39 cellular contexts compared by ENCODE assay signal in genomic region chr1:17290553-17290952, GRCh38. TPM values are rescaled to one million over a fixed set of nuclear protein-coding genes. Genes with fewer than 3 reads are reported as not detected.
"Had no signal": no experiment of that assay in that cellular context is flagged by ENCODE, and none has a peak within 500 bp of the region (broad histone marks: within the 10 kb centered on the region; RNA-seq: fewer than 3 reads in every experiment).

No MANE protein-coding gene starts in this region.

- H3K4me3 Mint-ChIP-seq: activated CD4-positive, alpha-beta memory T cell treated with anti-CD3 and anti-CD28 coated beads, Interleukin-2, amount 10 ng/mL, durations not matched to agents 7 days and 5 days; activated CD4-positive, alpha-beta T cell treated with anti-CD3 and anti-CD28 coated beads for 36 hours; activated CD4-positive, alpha-beta T cell treated with anti-CD3 and anti-CD28 coated beads, Interleukin-2, amount 10 ng/mL, durations not matched to agents 7 days and 5 days; activated CD8-positive, alpha-beta memory T cell treated with anti-CD3 and anti-CD28 coated beads, Interleukin-2, amount 10 ng/mL, durations not matched to agents 7 days and 5 days; activated CD8-positive, alpha-beta T cell treated with anti-CD3 and anti-CD28 coated beads, Interleukin-2, amount 10 ng/mL, durations not matched to agents 7 days and 5 days; activated naive CD4-positive, alpha-beta T cell treated with anti-CD3 and anti-CD28 coated beads, Interleukin-2, amount 10 ng/mL, durations not matched to agents 7 days and 5 days; activated naive CD4-positive, alpha-beta T cell treated with anti-CD3 and anti-CD28 coated beads, Interleukin-2, amount 50 U/mL, for 24 hours; activated naive CD8-positive, alpha-beta T cell; activated naive CD8-positive, alpha-beta T cell treated with anti-CD3 and anti-CD28 coated beads, Interleukin-2, amount 10 ng/mL, durations not matched to agents 7 days and 5 days; activated T-cell treated with anti-CD3 and anti-CD28 coated beads, Interleukin-2, amount 50 U/mL, for 24 hours; central memory CD8-positive, alpha-beta T cell; T-helper 1 cell treated with Interleukin-12 subunit alpha and Interleukin-12 subunit beta and Interleukin-4 antibody, amounts not matched to agents 30 μg/mL and 1 μg/mL, for 36 hours; T-helper 2 cell treated with Interferon-gamma antibody and Interleukin-4, amounts not matched to agents 5 μg/mL and 100 μg/mL, for 36 hours; WTC11 had no signal

- H3K4me1 ChIP-seq: adrenal gland, body of pancreas, breast epithelium had no signal

- H3K4me1 Mint-ChIP-seq: activated CD4-positive, alpha-beta memory T cell treated with anti-CD3 and anti-CD28 coated beads, Interleukin-2, amount 10 ng/mL, durations not matched to agents 7 days and 5 days; activated CD4-positive, alpha-beta T cell treated with anti-CD3 and anti-CD28 coated beads for 36 hours; activated CD4-positive, alpha-beta T cell treated with anti-CD3 and anti-CD28 coated beads, Interleukin-2, amount 10 ng/mL, durations not matched to agents 7 days and 5 days; activated CD8-positive, alpha-beta memory T cell treated with anti-CD3 and anti-CD28 coated beads, Interleukin-2, amount 10 ng/mL, durations not matched to agents 7 days and 5 days; activated naive CD4-positive, alpha-beta T cell treated with anti-CD3 and anti-CD28 coated beads, Interleukin-2, amount 10 ng/mL, durations not matched to agents 7 days and 5 days; activated naive CD4-positive, alpha-beta T cell treated with anti-CD3 and anti-CD28 coated beads, Interleukin-2, amount 50 U/mL, for 24 hours; activated naive CD8-positive, alpha-beta T cell treated with anti-CD3 and anti-CD28 coated beads, Interleukin-2, amount 10 ng/mL, durations not matched to agents 7 days and 5 days; central memory CD8-positive, alpha-beta T cell had no signal

- H3K27me3 ChIP-seq: body of pancreas, brain microvascular endothelial cell, breast epithelium, cardiac muscle cell had no signal

- H3K36me3 Mint-ChIP-seq: activated CD8-positive, alpha-beta memory T cell treated with anti-CD3 and anti-CD28 coated beads, Interleukin-2, amount 10 ng/mL, durations not matched to agents 7 days and 5 days; activated naive CD4-positive, alpha-beta T cell treated with anti-CD3 and anti-CD28 coated beads, Interleukin-2, amount 10 ng/mL, durations not matched to agents 7 days and 5 days; activated naive CD4-positive, alpha-beta T cell treated with anti-CD3 and anti-CD28 coated beads, Interleukin-2, amount 50 U/mL, for 24 hours; activated naive CD8-positive, alpha-beta T cell; activated naive CD8-positive, alpha-beta T cell treated with anti-CD3 and anti-CD28 coated beads, Interleukin-2, amount 10 ng/mL, durations not matched to agents 7 days and 5 days; WTC11 had no signal

- ATAC-seq: activated CD4-positive, alpha-beta T cell treated with anti-CD3 and anti-CD28 coated beads for 36 hours; activated CD4-positive, CD25-positive, alpha-beta regulatory T cell treated with anti-CD3 and anti-CD28 coated beads, Interleukin-2, amount 50 U/mL, for 24 hours; activated CD8-positive, alpha-beta memory T cell treated with anti-CD3 and anti-CD28 coated beads, Interleukin-2, amount 10 ng/mL, durations not matched to agents 7 days and 5 days; activated CD8-positive, alpha-beta T cell treated with anti-CD3 and anti-CD28 coated beads, Interleukin-2, amount 10 ng/mL, durations not matched to agents 7 days and 5 days; body of pancreas; WTC11 had no signal

- DNase-seq: activated CD4-positive, alpha-beta memory T cell treated with anti-CD3 and anti-CD28 coated beads, Interleukin-2, amount 10 ng/mL, durations not matched to agents 7 days and 5 days; activated CD4-positive, alpha-beta T cell treated with anti-CD3 and anti-CD28 coated beads for 1 hour; activated CD4-positive, alpha-beta T cell treated with anti-CD3 and anti-CD28 coated beads for 36 hours; activated CD4-positive, alpha-beta T cell treated with anti-CD3 and anti-CD28 coated beads for 48 hours; activated CD4-positive, alpha-beta T cell treated with anti-CD3 and anti-CD28 coated beads, Interleukin-2, amount 10 ng/mL, durations not matched to agents 7 days and 5 days; activated CD4-positive, alpha-beta T cell treated with anti-CD3 and anti-CD28 coated beads, Interleukin-2, amount 50 U/mL, for 48 hours; activated CD4-positive, CD25-positive, alpha-beta regulatory T cell; activated CD8-positive, alpha-beta memory T cell treated with anti-CD3 and anti-CD28 coated beads for 24 hours; activated CD8-positive, alpha-beta memory T cell treated with anti-CD3 and anti-CD28 coated beads, Interleukin-2, amount 10 ng/mL, durations not matched to agents 7 days and 5 days; activated CD8-positive, alpha-beta memory T cell treated with anti-CD3 and anti-CD28 coated beads, Interleukin-2, amount 50 U/mL, for 48 hours; activated CD8-positive, alpha-beta T cell treated with anti-CD3 and anti-CD28 coated beads, Interleukin-2, amount 10 ng/mL, durations not matched to agents 7 days and 5 days; activated effector memory CD4-positive, alpha-beta T cell treated with Interleukin-2 at 50 U/mL for 16 hours; activated gamma-delta T cell; activated naive CD4-positive, alpha-beta T cell treated with anti-CD3 and anti-CD28 coated beads, Interleukin-2, amount 10 ng/mL, durations not matched to agents 7 days and 5 days; activated naive CD4-positive, alpha-beta T cell treated with Interleukin-2 at 50 U/mL for 16 hours; activated naive CD8-positive, alpha-beta T cell treated with anti-CD3 and anti-CD28 coated beads, Interleukin-2, amount 10 ng/mL, durations not matched to agents 7 days and 5 days; activated T-cell treated with anti-CD3 and anti-CD28 coated beads, Interleukin-2, amount 50 U/mL, for 24 hours; activated T-cell treated with anti-CD3 and anti-CD28 coated beads, Interleukin-2, amount 50 U/mL, for 48 hours; adrenal gland; aorta; body of pancreas; caudate nucleus; cerebellar nuclear complex; T-helper 1 cell; T-helper 2 cell; T1000; WERI-Rb-1 had no signal

- H3K4me3 ChIP-seq: adrenal gland, body of pancreas, breast epithelium, cardiac muscle cell had no signal

- H3K27ac Mint-ChIP-seq: activated CD4-positive, alpha-beta memory T cell treated with anti-CD3 and anti-CD28 coated beads, Interleukin-2, amount 10 ng/mL, durations not matched to agents 7 days and 5 days; activated CD4-positive, alpha-beta T cell treated with anti-CD3 and anti-CD28 coated beads for 36 hours; activated CD4-positive, alpha-beta T cell treated with anti-CD3 and anti-CD28 coated beads, Interleukin-2, amount 10 ng/mL, durations not matched to agents 7 days and 5 days; activated CD8-positive, alpha-beta memory T cell treated with anti-CD3 and anti-CD28 coated beads, Interleukin-2, amount 10 ng/mL, durations not matched to agents 7 days and 5 days; activated CD8-positive, alpha-beta T cell treated with anti-CD3 and anti-CD28 coated beads, Interleukin-2, amount 10 ng/mL, durations not matched to agents 7 days and 5 days; activated naive CD4-positive, alpha-beta T cell treated with anti-CD3 and anti-CD28 coated beads, Interleukin-2, amount 10 ng/mL, durations not matched to agents 7 days and 5 days; activated naive CD4-positive, alpha-beta T cell treated with anti-CD3 and anti-CD28 coated beads, Interleukin-2, amount 50 U/mL, for 24 hours; activated naive CD8-positive, alpha-beta T cell; activated naive CD8-positive, alpha-beta T cell treated with anti-CD3 and anti-CD28 coated beads, Interleukin-2, amount 10 ng/mL, durations not matched to agents 7 days and 5 days; activated T-cell treated with anti-CD3 and anti-CD28 coated beads, Interleukin-2, amount 50 U/mL, for 24 hours; activated T-helper 2 cell treated with anti-CD3 and anti-CD28 coated beads, Interferon-gamma antibody, Interleukin-2, Interleukin-4, amounts not matched to agents 10 μg/mL and 5 μg/mL and 100 μg/mL, durations not matched to agents 14 hours and 24 hours and 36 hours; T-helper 1 cell treated with Interleukin-12 subunit alpha and Interleukin-12 subunit beta and Interleukin-4 antibody, amounts not matched to agents 30 μg/mL and 1 μg/mL, for 36 hours; T-helper 2 cell treated with Interferon-gamma antibody and Interleukin-4, amounts not matched to agents 5 μg/mL and 100 μg/mL, for 36 hours; WTC11 had no signal

- H3K9me3 Mint-ChIP-seq: activated CD4-positive, alpha-beta memory T cell treated with anti-CD3 and anti-CD28 coated beads, Interleukin-2, amount 10 ng/mL, durations not matched to agents 7 days and 5 days; activated CD4-positive, alpha-beta T cell treated with anti-CD3 and anti-CD28 coated beads, Interleukin-2, amount 10 ng/mL, durations not matched to agents 7 days and 5 days; activated naive CD4-positive, alpha-beta T cell treated with anti-CD3 and anti-CD28 coated beads, Interleukin-2, amount 10 ng/mL, durations not matched to agents 7 days and 5 days; activated naive CD4-positive, alpha-beta T cell treated with anti-CD3 and anti-CD28 coated beads, Interleukin-2, amount 50 U/mL, for 24 hours; activated naive CD8-positive, alpha-beta T cell treated with anti-CD3 and anti-CD28 coated beads, Interleukin-2, amount 10 ng/mL, durations not matched to agents 7 days and 5 days; activated T-cell treated with anti-CD3 and anti-CD28 coated beads, Interleukin-2, amount 50 U/mL, for 24 hours; activated T-helper 2 cell treated with anti-CD3 and anti-CD28 coated beads, Interferon-gamma antibody, Interleukin-2, Interleukin-4, amounts not matched to agents 10 μg/mL and 5 μg/mL and 100 μg/mL, durations not matched to agents 14 hours and 24 hours and 36 hours; central memory CD8-positive, alpha-beta T cell; T-helper 1 cell treated with Interleukin-12 subunit alpha and Interleukin-12 subunit beta and Interleukin-4 antibody, amounts not matched to agents 30 μg/mL and 1 μg/mL, for 36 hours; T-helper 2 cell treated with Interferon-gamma antibody and Interleukin-4, amounts not matched to agents 5 μg/mL and 100 μg/mL, for 36 hours; WTC11 had no signal

- H3K27ac ChIP-seq: adrenal gland, body of pancreas, brain microvascular endothelial cell, breast epithelium, cardiac muscle cell, WERI-Rb-1 had no signal

- H3K36me3 ChIP-seq: adrenal gland, brain microvascular endothelial cell, breast epithelium, cardiac muscle cell, WERI-Rb-1 had no signal

- H3K9me3 ChIP-seq: adrenal gland, body of pancreas, breast epithelium had no signal

RNA-seq across cellular contexts. Expression of gene PADI4, which starts 17.4 kb away (rescaled TPM):
- total RNA-seq: activated CD4-positive, alpha-beta memory T cell treated with anti-CD3 and anti-CD28 coated beads, Interleukin-2, amount 10 ng/mL, durations not matched to agents 7 days and 5 days; activated T-helper 2 cell treated with anti-CD3 and anti-CD28 coated beads, Interferon-gamma antibody, Interleukin-2, Interleukin-4, amounts not matched to agents 10 μg/mL and 5 μg/mL and 100 μg/mL, durations not matched to agents 14 hours and 24 hours and 36 hours; body of pancreas; cardiac muscle cell; chondrocyte had no signal
- polyA plus RNA-seq: aorta, cardiac muscle cell had no signal

RNA-seq across cellular contexts. Expression of gene PADI3, which starts 41.7 kb away (rescaled TPM):
- total RNA-seq: activated CD4-positive, alpha-beta memory T cell treated with anti-CD3 and anti-CD28 coated beads, Interleukin-2, amount 10 ng/mL, durations not matched to agents 7 days and 5 days; activated CD4-positive, alpha-beta T cell treated with anti-CD3 and anti-CD28 coated beads for 36 hours; activated CD4-positive, alpha-beta T cell treated with anti-CD3 and anti-CD28 coated beads, Interleukin-2, amount 10 ng/mL, durations not matched to agents 7 days and 5 days; activated CD8-positive, alpha-beta memory T cell treated with anti-CD3 and anti-CD28 coated beads, Interleukin-2, amount 10 ng/mL, durations not matched to agents 7 days and 5 days; activated CD8-positive, alpha-beta T cell treated with anti-CD3 and anti-CD28 coated beads, Interleukin-2, amount 10 ng/mL, durations not matched to agents 7 days and 5 days; activated naive CD8-positive, alpha-beta T cell treated with anti-CD3 and anti-CD28 coated beads, Interleukin-2, amount 10 ng/mL, durations not matched to agents 7 days and 5 days; activated T-helper 2 cell treated with anti-CD3 and anti-CD28 coated beads, Interferon-gamma antibody, Interleukin-2, Interleukin-4, amounts not matched to agents 10 μg/mL and 5 μg/mL and 100 μg/mL, durations not matched to agents 14 hours and 24 hours and 36 hours; adrenal gland; aorta; body of pancreas; breast epithelium; chondrocyte had no signal
- polyA plus RNA-seq: adrenal gland, aorta, cardiac muscle cell had no signal
